In genomic region chr16:71896688-71897368, GRCh38 we compare ENCODE assay signal across 9 cellular contexts. TPM values are rescaled to one million over a fixed set of nuclear protein-coding genes. Genes with fewer than 3 reads are reported as not detected.
DNase-seq lines count a peak whose midpoint lies in the region; ATAC-seq and TF ChIP-seq lines count a peak whose summit lies in the region.
"Had no signal": no experiment of that assay in that cellular context is flagged by ENCODE, and none has a peak within 500 bp of the region (broad histone marks: within the 10 kb centered on the region; RNA-seq: fewer than 3 reads in every experiment).

No MANE protein-coding gene starts in this region.

- POLR2A ChIA-PET in SK-N-SH (lab: Yijun Ruan, JAX), result no interaction called here

- H3K4me2 ChIP-seq in SK-N-SH, result peak overlapping the region; percentile 90

- ATAC-seq in SK-N-SH treated with all-trans-retinoic acid at 6 μM for 48 hours (no peak), HG02763 (IDR thresholded peaks at IDR 0.05; ENCODE audit: unreplicated experiment) (no peak)
- ATAC-seq in activated CD4-positive, CD25-positive, alpha-beta regulatory T cell treated with anti-CD3 and anti-CD28 coated beads, Interleukin-2, amount 50 U/mL, for 24 hours, result no peak

- no peaks in the 10 kb centered on the region for H3K9me3 Mint-ChIP-seq in activated T-helper 1 cell treated with anti-CD3 and anti-CD28 coated beads, Interleukin-12 subunit alpha, Interleukin-12 subunit beta, Interleukin-2, Interleukin-4 antibody, amounts not matched to agents 30 ng/mL and 10 ng/mL and 1 ng/mL, durations not matched to agents 14 hours and 24 hours and 36 hours

- H3K79me2 ChIP-seq in SK-N-SH (ENCODE audit: insufficient read depth), result peaks cover 65% of the 10 kb centered on the region

- no peak for TF ChIP-seq CTCF in SK-N-SH (IDR thresholded peaks at IDR 0.05)

- intact Hi-C loops in activated T-helper 1 cell treated with anti-CD3 and anti-CD28 coated beads, Interleukin-12 subunit alpha, Interleukin-12 subunit beta, Interleukin-2, Interleukin-4 antibody, amounts not matched to agents 30 ng/mL and 10 ng/mL and 1 ng/mL, durations not matched to agents 14 hours and 24 hours and 36 hours (cut with micrococcal nuclease), result no loop called here

- H3K9ac ChIP-seq in SK-N-SH, result peak overlapping the region; percentile 98; the same call in 1 of the 2 replicates
- peak overlapping the region; percentile 98; the same call in 1 of the 2 replicates for H3K9ac ChIP-seq in iPS-20b (ENCODE audit: low read depth, low read length)
- H3K9ac ChIP-seq in stomach smooth muscle (ENCODE audit: low read length in 2 of 2), result peak overlapping the region in 1 of 2 donors; percentile 48

- no peak for DNase-seq in SK-N-SH
- DNase-seq in activated T-helper 1 cell treated with anti-CD3 and anti-CD28 coated beads, Interleukin-12 subunit alpha, Interleukin-12 subunit beta, Interleukin-2, Interleukin-4 antibody, amounts not matched to agents 30 ng/mL and 10 ng/mL and 1 ng/mL, durations not matched to agents 14 hours and 24 hours and 36 hours (ENCODE audit: low spot score), result no peak
- DNase-seq in NCI-H2107 (lab: John Stamatoyannopoulos, UW), result no peak
- DNase-seq: stimulated activated CD4-positive, alpha-beta T cell treated with anti-CD3 and anti-CD28 coated beads, Interleukin-4, amount 100 ng/mL, for 4 hours had no signal

- H2AFZ ChIP-seq in SK-N-SH (ENCODE audit: low read depth), result no peak overlapping the region

- H3K9me3 ChIP-seq in SK-N-SH (no peaks in the 10 kb centered on the region), iPS-20b (ENCODE audit: insufficient read depth, low read depth, low read length) (no peaks in the 10 kb centered on the region), stomach smooth muscle (ENCODE audit: control insufficient read depth in 2 of 2, low read length in 2 of 2) (no peaks in the 10 kb centered on the region)

- peaks cover 18% of the 10 kb centered on the region for H3K4me1 Mint-ChIP-seq in activated T-helper 1 cell treated with anti-CD3 and anti-CD28 coated beads, Interleukin-12 subunit alpha, Interleukin-12 subunit beta, Interleukin-2, Interleukin-4 antibody, amounts not matched to agents 30 ng/mL and 10 ng/mL and 1 ng/mL, durations not matched to agents 14 hours and 24 hours and 36 hours (ENCODE audit: low read depth)

- no peaks in the 10 kb centered on the region for H3K27me3 Mint-ChIP-seq in activated T-helper 1 cell treated with anti-CD3 and anti-CD28 coated beads, Interleukin-12 subunit alpha, Interleukin-12 subunit beta, Interleukin-2, Interleukin-4 antibody, amounts not matched to agents 30 ng/mL and 10 ng/mL and 1 ng/mL, durations not matched to agents 14 hours and 24 hours and 36 hours (ENCODE audit: insufficient read depth)

- peak overlapping the region; percentile 22 for H3K27ac Mint-ChIP-seq in activated T-helper 1 cell treated with anti-CD3 and anti-CD28 coated beads, Interleukin-12 subunit alpha, Interleukin-12 subunit beta, Interleukin-2, Interleukin-4 antibody, amounts not matched to agents 30 ng/mL and 10 ng/mL and 1 ng/mL, durations not matched to agents 14 hours and 24 hours and 36 hours

- TF ChIP-seq EP300 in SK-N-SH (IDR thresholded peaks at IDR 0.05; ENCODE audit: borderline replicate concordance in 1 of 2, low read depth in 1 of 2, low read length in 1 of 2), result no peak

- H3K4me3 Mint-ChIP-seq in activated T-helper 1 cell treated with anti-CD3 and anti-CD28 coated beads, Interleukin-12 subunit alpha, Interleukin-12 subunit beta, Interleukin-2, Interleukin-4 antibody, amounts not matched to agents 30 ng/mL and 10 ng/mL and 1 ng/mL, durations not matched to agents 14 hours and 24 hours and 36 hours, result peak overlapping the region; percentile 90

- CTCF ChIA-PET in SK-N-SH (lab: Yijun Ruan, JAX), result interaction anchor here (0.6 to 8.1 kb wide), 3 partner anchors 14 to 86 kb away, joined by 3 to 59 read pairs (median 3); partner anchors contain the start of gene ZNF821

- H3K36me3 Mint-ChIP-seq in activated T-helper 1 cell treated with anti-CD3 and anti-CD28 coated beads, Interleukin-12 subunit alpha, Interleukin-12 subunit beta, Interleukin-2, Interleukin-4 antibody, amounts not matched to agents 30 ng/mL and 10 ng/mL and 1 ng/mL, durations not matched to agents 14 hours and 24 hours and 36 hours (ENCODE audit: low read depth), result peaks cover 9% of the 10 kb centered on the region

- H3K27me3 ChIP-seq in SK-N-SH (ENCODE audit: insufficient read depth) (no peaks in the 10 kb centered on the region), iPS-20b (ENCODE audit: insufficient read depth, low read length) (no peaks in the 10 kb centered on the region), stomach smooth muscle (ENCODE audit: control insufficient read depth in 1 of 2, insufficient read depth in 2 of 2, low read length in 2 of 2) (no peaks in the 10 kb centered on the region)

- no peak for TF ChIP-seq RAD21 in SK-N-SH (IDR thresholded peaks at IDR 0.05; ENCODE audit: low read length)

- WGBS in SK-N-SH (ENCODE audit: low lambda C conversion rate), result 63% methylated on average over 15 of the region's 15 CpGs

- peaks cover 17% of the 10 kb centered on the region for H3F3A ChIP-seq in SK-N-SH (replicated peaks; ENCODE audit: insufficient read depth)

- H3K27ac ChIP-seq in SK-N-SH (ENCODE audit: low read depth in 2 of 2, low read length in 1 of 2) (peak overlapping the region in 1 of 2 experiments; percentile 94; a peak in 1 of 4 replicates), iPS-20b (ENCODE audit: low read length) (no peak overlapping the region), stomach smooth muscle (ENCODE audit: low read length) (no peak overlapping the region)

- H4K20me1 ChIP-seq in SK-N-SH (ENCODE audit: insufficient read depth), result peaks cover 57% of the 10 kb centered on the region

- H3K4me3 ChIP-seq in SK-N-SH (ENCODE audit: low read depth in 2 of 2, low read length in 1 of 2) (peak overlapping the region; percentile 69 to 94), iPS-20b (ENCODE audit: low read length) (peak overlapping the region; percentile 96), stomach smooth muscle (ENCODE audit: low read length in 2 of 2) (peak overlapping the region; percentile 98)

- H3K4me1 ChIP-seq in SK-N-SH (ENCODE audit: control insufficient read depth in 1 of 2, insufficient read depth in 2 of 2, low read depth in 1 of 2, low read length in 1 of 2), result peaks cover 5 to 6% of the 10 kb centered on the region in 2 experiments; a peak in 1 of 4 replicates
- H3K4me1 ChIP-seq in iPS-20b (ENCODE audit: insufficient read depth, low read length), result no peaks in the 10 kb centered on the region; the same call in 1 of the 2 replicates
- H3K4me1 ChIP-seq in stomach smooth muscle (ENCODE audit: control insufficient read depth, insufficient read depth, low read length), result peaks cover 10% of the 10 kb centered on the region

- no peaks in the 10 kb centered on the region for H3K9me2 ChIP-seq in SK-N-SH

- H3K36me3 ChIP-seq in SK-N-SH (replicated peaks in 1 of 2; ENCODE audit: control insufficient read depth in 1 of 2, insufficient read depth in 2 of 2, low read length in 1 of 2) (peaks cover 0 to 23% of the 10 kb centered on the region in 2 experiments), iPS-20b (ENCODE audit: insufficient read depth, low read depth, low read length) (peaks cover 8% of the 10 kb centered on the region; the same call in 1 of the 2 replicates), stomach smooth muscle (ENCODE audit: control insufficient read depth in 2 of 2, insufficient read depth in 2 of 2, low read length in 2 of 2) (no peaks in the 10 kb centered on the region)

TF ChIP-seq in SK-N-SH, 30 proteins besides CTCF, POLR2A, EP300 and RAD21 (continues in another document):
- TF ChIP-seq MXI1 (IDR thresholded peaks at IDR 0.05; ENCODE audit: low read depth, low read length) (no peak), FOSL2 (IDR thresholded peaks at IDR 0.05; ENCODE audit: borderline replicate concordance, low read depth) (no peak), YY1 (IDR thresholded peaks at IDR 0.05; ENCODE audit: low read depth) (no peak), FOXJ3 (CRISPR knock-in tag; IDR thresholded peaks at IDR 0.05) (no peak)

TF ChIP-seq in SK-N-SH treated with all-trans-retinoic acid at 6 μM for 48 hours, 23 proteins besides CTCF, POLR2A, EP300 and RAD21 (continues in another document):
- TF ChIP-seq POU6F1 (CRISPR knock-in tag; IDR thresholded peaks at IDR 0.05; ENCODE audit: borderline replicate concordance, low read depth) (no peak), ZNF70 (CRISPR knock-in tag; IDR thresholded peaks at IDR 0.05) (no peak)

RNA-seq across cellular contexts. Expression of gene IST1, which starts 1.5 kb away (rescaled TPM):
- polyA plus RNA-seq in SK-N-SH (2012; rRNA removed), result 133 and 187 TPM in 2 replicates
- polyA plus RNA-seq in SK-N-SH (2012; cell fraction: cytosol; rRNA removed), result 123 and 127 TPM in 2 replicates
- 213 and 350 TPM in 2 replicates for polyA plus RNA-seq in SK-N-SH (2012; cell fraction: nucleus; rRNA removed)
- 156 and 169 TPM in 2 replicates for total RNA-seq in activated T-helper 1 cell treated with anti-CD3 and anti-CD28 coated beads, Interleukin-12 subunit alpha, Interleukin-12 subunit beta, Interleukin-2, Interleukin-4 antibody, amounts not matched to agents 30 ng/mL and 10 ng/mL and 1 ng/mL, durations not matched to agents 14 hours and 24 hours and 36 hours

RNA-seq across cellular contexts. Expression of gene ZNF821, which starts 12.8 kb away (rescaled TPM):
- 7.7 and 8.8 TPM in 2 replicates for polyA plus RNA-seq in SK-N-SH (2012; rRNA removed)
- polyA plus RNA-seq in SK-N-SH (2012; cell fraction: cytosol; rRNA removed), result 5.7 and 7.4 TPM in 2 replicates
- 13.5 and 21.4 TPM in 2 replicates for polyA plus RNA-seq in SK-N-SH (2012; cell fraction: nucleus; rRNA removed)
- 6.4 and 7.4 TPM in 2 replicates for total RNA-seq in activated T-helper 1 cell treated with anti-CD3 and anti-CD28 coated beads, Interleukin-12 subunit alpha, Interleukin-12 subunit beta, Interleukin-2, Interleukin-4 antibody, amounts not matched to agents 30 ng/mL and 10 ng/mL and 1 ng/mL, durations not matched to agents 14 hours and 24 hours and 36 hours

RNA-seq across cellular contexts. Expression of gene ATXN1L, which starts 51.1 kb away (rescaled TPM):
- polyA plus RNA-seq in SK-N-SH (2012; rRNA removed), result 8.0 and 11.0 TPM in 2 replicates
- 5.7 and 7.1 TPM in 2 replicates for polyA plus RNA-seq in SK-N-SH (2012; cell fraction: cytosol; rRNA removed)
- 16.8 and 23.7 TPM in 2 replicates for polyA plus RNA-seq in SK-N-SH (2012; cell fraction: nucleus; rRNA removed)
- 20.1 and 20.6 TPM in 2 replicates for total RNA-seq in activated T-helper 1 cell treated with anti-CD3 and anti-CD28 coated beads, Interleukin-12 subunit alpha, Interleukin-12 subunit beta, Interleukin-2, Interleukin-4 antibody, amounts not matched to agents 30 ng/mL and 10 ng/mL and 1 ng/mL, durations not matched to agents 14 hours and 24 hours and 36 hours
